In the genomic region with DNA sequence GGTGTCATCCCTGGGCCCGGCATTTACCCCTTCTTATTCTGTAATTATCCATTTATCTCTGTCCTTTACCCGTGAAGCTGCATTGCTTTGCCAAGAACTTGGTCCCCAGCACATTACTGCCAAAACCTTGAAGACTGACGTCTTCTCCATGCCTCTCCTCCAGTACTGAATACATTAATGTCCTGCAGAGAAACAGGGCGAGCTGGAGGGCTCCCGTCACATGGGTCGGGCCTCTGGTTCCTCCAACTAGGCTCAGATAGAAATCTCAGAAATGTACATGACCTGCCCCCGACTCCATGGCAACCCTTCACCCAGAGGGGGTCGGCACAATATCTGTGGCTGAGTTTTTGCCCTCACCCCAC, we compare ENCODE assay signal across 8 cellular contexts. TPM values are rescaled to one million over a fixed set of nuclear protein-coding genes. Genes with fewer than 3 reads are reported as not detected.
A peak's percentile ranks its signal among the peaks of the same experiment; 100 is the strongest.
DNase-seq lines count a peak whose midpoint lies in the region; ATAC-seq and TF ChIP-seq lines count a peak whose summit lies in the region.

No MANE protein-coding gene starts in this region.

- peak overlapping the region; percentile 83 for H3K27ac Mint-ChIP-seq in activated B cell treated with CpG ODN at 0.5 μM for 24 hours

- peaks cover 0 to 15% (median 8%) of the 10 kb centered on the region in 4 donors for H3K4me1 ChIP-seq in sigmoid colon

- H3K27ac ChIP-seq in sigmoid colon, result no peak overlapping the region

- ATAC-seq in GM19395 (IDR thresholded peaks at IDR 0.05; ENCODE audit: unreplicated experiment), result peak; percentile 5
- no peak for ATAC-seq in activated B cell treated with CpG ODN at 0.5 μM for 24 hours (ENCODE audit: low read depth)
- peak; percentile 13 for ATAC-seq in left ventricle myocardium superior

- POLR2A ChIA-PET in activated B cell treated with CpG ODN at 0.5 μM for 24 hours (lab: Charles Lee), result interaction anchor here (1.1 to 4.3 kb wide), 3 partner anchors 12 to 22 kb away, joined by 3 to 59 read pairs (median 5); a partner anchor contains a TSS

- peak overlapping the region; percentile 85 for H3K4me3 Mint-ChIP-seq in activated B cell treated with CpG ODN at 0.5 μM for 24 hours

- DNase-seq in activated B cell treated with CpG ODN at 0.5 μM for 24 hours (no peak), left ventricle myocardium superior (no peak), sigmoid colon (no peak), NCI-H1694 (lab: John Stamatoyannopoulos, UW) (no peak), dedifferentiated amniotic fluid mesenchymal stem cell (ENCODE audit: extremely low spot score) (no peak), NCI-H1092 (lab: John Stamatoyannopoulos, UW) (no peak), dermis blood vessel endothelial cell (no peak)

- TF ChIP-seq CTCF in activated B cell treated with CpG ODN at 0.5 μM for 24 hours (IDR thresholded peaks at IDR 0.05), result no peak
- no peak for TF ChIP-seq CTCF in sigmoid colon (IDR thresholded peaks at IDR 0.05)

- peaks cover 3% of the 10 kb centered on the region for H3K9me3 Mint-ChIP-seq in activated B cell treated with CpG ODN at 0.5 μM for 24 hours

- peaks cover 38% of the 10 kb centered on the region for H3K36me3 Mint-ChIP-seq in activated B cell treated with CpG ODN at 0.5 μM for 24 hours (ENCODE audit: low read depth)

- intact Hi-C loops in activated B cell treated with CpG ODN at 0.5 μM for 24 hours (cut with micrococcal nuclease) (loop anchor here (1.0 to 2.0 kb wide), 3 partner anchors 12 to 45 kb away; a partner anchor contains a TSS), left ventricle myocardium superior (cut with micrococcal nuclease) (no loop called here), sigmoid colon (cut with DNase I) (no loop called here)

- H3K9me3 ChIP-seq in sigmoid colon, result no peaks in the 10 kb centered on the region

- CTCF ChIA-PET in activated B cell treated with CpG ODN at 0.5 μM for 24 hours (lab: Charles Lee), result interaction anchor here (0.6 to 1.0 kb wide), 2 partner anchors 12 to 28 kb away, joined by 3 to 4 read pairs; a partner anchor contains a TSS

- no peak for TF ChIP-seq EP300 in sigmoid colon (IDR thresholded peaks at IDR 0.05)

- H3K36me3 ChIP-seq in sigmoid colon, result peaks cover 13 to 34% (median 15%) of the 10 kb centered on the region in 4 donors

- H3K27me3 ChIP-seq in sigmoid colon, result no peaks in the 10 kb centered on the region

- peaks cover 59% of the 10 kb centered on the region for H3K4me1 Mint-ChIP-seq in activated B cell treated with CpG ODN at 0.5 μM for 24 hours

- peak overlapping the region; percentile 28 to 56 (median 52) for H3K4me3 ChIP-seq in sigmoid colon

- WGBS in sigmoid colon, 2 donors, result 5 to 15% methylated on average over 8 of the region's 8 CpGs

- H3K27me3 Mint-ChIP-seq in activated B cell treated with CpG ODN at 0.5 μM for 24 hours, result no peaks in the 10 kb centered on the region

- no peak for TF ChIP-seq POLR2A in sigmoid colon (IDR thresholded peaks at IDR 0.05)

RNA-seq across cellular contexts. Expression of a gene that starts 0.4 kb away (rescaled TPM):
- total RNA-seq in activated B cell treated with CpG ODN at 0.5 μM for 24 hours (1.8 and 2.1 TPM in 2 replicates), left ventricle myocardium superior (not detected), sigmoid colon (under 1 TPM in 1 of 4 donors, not detected in 3; 0.36 TPM), dermis blood vessel endothelial cell (not detected in 2 replicates)
- polyA plus RNA-seq in sigmoid colon, result under 1 TPM in 2 of 3 donors, not detected in 1; 0.38 to 0.46 TPM

RNA-seq across cellular contexts. Expression of a gene that starts 11.7 kb away (rescaled TPM):
- total RNA-seq in activated B cell treated with CpG ODN at 0.5 μM for 24 hours (86.3 and 98.7 TPM in 2 replicates), left ventricle myocardium superior (19.8 TPM), sigmoid colon (10 to 100 TPM; 13.3 to 18.4 (median 16.6) TPM), dermis blood vessel endothelial cell (26.4 and 30.4 TPM in 2 replicates)
- 10 to 100 TPM; 11.8 to 21.6 (median 15.0) TPM for polyA plus RNA-seq in sigmoid colon

RNA-seq across cellular contexts. Expression of a gene that starts 12.0 kb away (rescaled TPM):
- 18.7 and 19.2 TPM in 2 replicates for total RNA-seq in activated B cell treated with CpG ODN at 0.5 μM for 24 hours
- total RNA-seq in left ventricle myocardium superior, result 16.8 TPM
- 10 to 100 TPM; 15.8 to 21.4 (median 17.8) TPM for total RNA-seq in sigmoid colon
- 10 to 100 TPM in 2 of 3 donors, 1 to 10 TPM in 1; 4.2 to 15.6 (median 13.6) TPM for polyA plus RNA-seq in sigmoid colon
- 28.4 and 43.5 TPM in 2 replicates for total RNA-seq in dermis blood vessel endothelial cell
